In the genomic region with DNA sequence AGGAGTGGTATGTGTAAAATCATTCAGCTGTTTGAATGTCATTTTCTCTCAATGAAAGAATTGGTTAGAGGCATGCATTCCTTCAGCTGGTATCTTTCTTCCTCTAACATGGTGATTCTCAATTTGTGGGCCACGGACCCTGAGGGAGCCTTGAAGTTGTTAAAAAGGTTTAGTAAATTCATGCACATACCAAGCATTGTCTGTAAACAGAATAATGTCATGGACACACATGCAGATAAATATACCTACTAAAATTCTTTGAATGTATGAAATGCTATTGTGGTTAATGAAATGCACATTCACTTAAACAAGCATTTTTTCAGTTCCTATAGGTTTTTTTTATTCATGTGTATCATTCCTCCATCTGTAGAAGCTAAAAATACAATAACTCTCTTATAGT, we compare ENCODE assay signal across 31 cellular contexts.
"Had no signal": no experiment of that assay in that cellular context is flagged by ENCODE, and none has a peak within 500 bp of the region (broad histone marks: within the 10 kb centered on the region; RNA-seq: fewer than 3 reads in every experiment).

No MANE protein-coding gene starts in this region.

- H3K27ac ChIP-seq: adrenal gland, body of pancreas, SJSA1, VCaP had no signal

- H3K9me3 ChIP-seq: adrenal gland, body of pancreas, Peyer's patch, SJSA1 had no signal

- H3K27me3 ChIP-seq: adrenal gland, body of pancreas, Peyer's patch, SJSA1 had no signal

- H3K4me3 ChIP-seq: adrenal gland, body of pancreas, K562, Peyer's patch, SJSA1 had no signal

- H3K36me3 ChIP-seq: adrenal gland, Peyer's patch, SJSA1 had no signal

- ATAC-seq: activated naive CD4-positive, alpha-beta T cell treated with anti-CD3 and anti-CD28 coated beads, Interleukin-2, amount 50 U/mL, for 72 hours; activated T-cell treated with anti-CD3 and anti-CD28 coated beads, Interleukin-2, amount 50 U/mL, for 4 hours; body of pancreas had no signal

- H3K4me1 ChIP-seq: SJSA1 had no signal

- DNase-seq: activated B cell treated with CpG ODN at 0.5 μM for 24 hours; activated CD4-positive, alpha-beta memory T cell treated with anti-CD3 and anti-CD28 coated beads for 36 hours; activated CD4-positive, alpha-beta T cell treated with anti-CD3 and anti-CD28 coated beads for 4 hours; activated CD4-positive, alpha-beta T cell treated with anti-CD3 and anti-CD28 coated beads, Interleukin-2, amount 50 U/mL, for 1 hour; activated CD4-positive, CD25-positive, alpha-beta regulatory T cell treated with anti-CD3 and anti-CD28 coated beads, Interleukin-2, amount 50 U/mL, for 72 hours; activated CD8-positive, alpha-beta memory T cell treated with anti-CD3 and anti-CD28 coated beads, Interleukin-2, amount 50 U/mL, for 4 hours; activated gamma-delta T cell treated with Interleukin-2 at 50 U/mL for 16 hours; activated naive CD4-positive, alpha-beta T cell treated with anti-CD3 and anti-CD28 coated beads for 36 hours; activated T-cell treated with anti-CD3 and anti-CD28 coated beads for 4 hours; activated T-cell treated with anti-CD3 and anti-CD28 coated beads, Interleukin-2, amount 50 U/mL, for 4 hours; adrenal gland; body of pancreas; NCI-H1105 treated with DMSO at 0.1 percent for 48 hours; NCI-H1436; NCI-H1694; NCI-H1930; NCI-H2081 treated with DMSO at 0.1 percent for 48 hours; NCI-H226; NCI-H446 treated with DMSO at 0.1 percent for 48 hours; NCI-H524; NK-92 treated with Interleukin-12 subunit alpha and Interleukin-12 subunit beta, amount 100 ng/mL, for 24 hours; Peyer's patch; SHP77 treated with DMSO at 0.1 percent for 48 hours; SW 1271; T-helper 1 cell; T-helper 2 cell; T-helper 9 cell had no signal
